In the genomic region with DNA sequence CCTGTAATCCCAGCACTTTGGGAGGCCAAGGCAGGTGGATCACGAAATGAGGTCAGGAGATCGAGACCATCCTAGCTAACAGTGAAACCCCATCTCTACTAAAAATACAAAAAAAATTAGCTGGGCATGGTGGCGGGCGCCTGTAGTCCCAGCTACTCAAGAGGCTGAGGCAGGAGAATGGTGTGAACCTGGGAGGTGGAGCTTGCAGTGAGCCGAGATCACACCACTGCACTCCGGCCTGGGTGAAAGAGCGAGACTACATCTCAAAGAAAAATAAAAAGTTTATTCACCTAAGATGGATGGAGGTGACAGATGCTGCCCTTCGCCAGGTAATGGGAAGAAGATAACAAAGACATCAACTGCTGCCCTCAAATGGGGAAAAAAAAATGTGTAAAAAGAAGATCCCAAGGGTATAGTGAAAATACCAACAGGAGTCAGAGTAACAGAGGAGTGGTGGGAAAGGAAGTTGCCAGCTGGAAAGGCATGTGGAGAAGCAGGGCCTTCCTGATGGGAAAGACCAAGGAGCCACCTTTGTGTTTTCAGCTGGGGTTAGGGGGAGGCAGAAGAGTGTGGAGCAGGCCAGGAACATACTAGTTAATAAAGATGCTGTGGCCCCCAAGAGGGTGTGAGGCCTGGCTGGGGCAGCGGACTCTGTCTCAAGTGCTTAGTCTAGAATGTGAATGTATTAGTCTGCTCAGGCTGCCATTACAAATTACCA, we compare ENCODE assay signal across 7 cellular contexts. TPM values are rescaled to one million over a fixed set of nuclear protein-coding genes. Genes with fewer than 3 reads are reported as not detected.
DNase-seq lines count a peak whose midpoint lies in the region; ATAC-seq and TF ChIP-seq lines count a peak whose summit lies in the region.
"Not testable (repeated sequence)": the region's sequence is repeated elsewhere in the genome, so short reads cannot be mapped to it uniquely, and the experiment has no call there.

No MANE protein-coding gene starts in this region.

- H3K4me1 ChIP-seq in CD8-positive, alpha-beta memory T cell (ENCODE audit: insufficient read depth, low read length), result peaks cover 11% of the 10 kb centered on the region

- peaks cover 0 to 50% (median 3%) of the 10 kb centered on the region in 3 donors for H3K36me3 Mint-ChIP-seq in CD8-positive, alpha-beta memory T cell
- not testable (repeated sequence) for H3K36me3 Mint-ChIP-seq in activated T-cell treated with anti-CD3 and anti-CD28 coated beads, Interleukin-2, amount 50 U/mL, for 72 hours (ENCODE audit: insufficient read depth in 2 of 2); glutamatergic neuron (ENCODE audit: unreplicated experiment)
- peaks cover 37% of the 10 kb centered on the region for H3K36me3 Mint-ChIP-seq in brain
- peaks cover 17% of the 10 kb centered on the region for H3K36me3 Mint-ChIP-seq in osteocyte (ENCODE audit: unreplicated experiment)
- H3K36me3 Mint-ChIP-seq in stimulated activated naive B cell treated with anti-CD40 and anti-IgM and Interleukin-4, amounts not matched to agents 10 μg/mL and 1 μg/mL and 100 μg/mL, for 72 hours, result peaks cover 18 to 39% of the 10 kb centered on the region in 2 donors

- CTCF ChIA-PET in CD8-positive, alpha-beta memory T cell (lab: Charles Lee), result interaction anchor here (1.4 kb wide), 1 partner anchor 10 kb away, joined by 3 read pairs; no protein-coding TSS in a partner anchor
- CTCF ChIA-PET in RWPE1 (lab: Yijun Ruan, JAX), result not testable (repeated sequence)

- not testable (repeated sequence) for H3K27ac ChIP-seq in CD8-positive, alpha-beta memory T cell (ENCODE audit: low read depth, low read length)
- peak overlapping the region; percentile 4; the same call in 1 of the 2 replicates for H3K27ac ChIP-seq in RWPE1

- not testable (repeated sequence) for H3K4me3 ChIP-seq in CD8-positive, alpha-beta memory T cell (ENCODE audit: low read length)

- H3K36me3 ChIP-seq in CD8-positive, alpha-beta memory T cell (ENCODE audit: insufficient read depth, low read length), result peaks cover 15% of the 10 kb centered on the region

- not testable (repeated sequence) for DNase-seq in CD8-positive, alpha-beta memory T cell; RWPE1 (ENCODE audit: low spot score); activated T-cell treated with anti-CD3 and anti-CD28 coated beads, Interleukin-2, amount 50 U/mL, for 72 hours; glutamatergic neuron; osteocyte (ENCODE audit: extremely low spot score, unreplicated experiment); stimulated activated naive B cell treated with anti-CD40 and anti-IgM and Interleukin-4, amounts not matched to agents 10 μg/mL and 1 μg/mL and 100 μg/mL, for 72 hours

- not testable (repeated sequence) for H3K27me3 ChIP-seq in CD8-positive, alpha-beta memory T cell (ENCODE audit: insufficient read depth, low read length, poor library complexity, severe bottlenecking)

- not testable (repeated sequence) for ATAC-seq in activated T-cell treated with anti-CD3 and anti-CD28 coated beads, Interleukin-2, amount 50 U/mL, for 72 hours (replicated peaks in 1 of 2); stimulated activated naive B cell treated with anti-CD40 and anti-IgM and Interleukin-4, amounts not matched to agents 10 μg/mL and 1 μg/mL and 100 μg/mL, for 72 hours (replicated peaks)

- not testable (repeated sequence) for H3K27me3 Mint-ChIP-seq in CD8-positive, alpha-beta memory T cell; activated T-cell treated with anti-CD3 and anti-CD28 coated beads, Interleukin-2, amount 50 U/mL, for 72 hours (ENCODE audit: low read depth); brain; glutamatergic neuron (ENCODE audit: unreplicated experiment); osteocyte (ENCODE audit: unreplicated experiment); stimulated activated naive B cell treated with anti-CD40 and anti-IgM and Interleukin-4, amounts not matched to agents 10 μg/mL and 1 μg/mL and 100 μg/mL, for 72 hours

- peak overlapping the region in 1 of 7 donors; percentile 43 for H3K4me3 Mint-ChIP-seq in CD8-positive, alpha-beta memory T cell
- not testable (repeated sequence) for H3K4me3 Mint-ChIP-seq in activated T-cell treated with anti-CD3 and anti-CD28 coated beads, Interleukin-2, amount 50 U/mL, for 72 hours; glutamatergic neuron (ENCODE audit: unreplicated experiment); osteocyte (ENCODE audit: unreplicated experiment); stimulated activated naive B cell treated with anti-CD40 and anti-IgM and Interleukin-4, amounts not matched to agents 10 μg/mL and 1 μg/mL and 100 μg/mL, for 72 hours
- H3K4me3 Mint-ChIP-seq in brain, result peak overlapping the region in 1 of 5 experiments; percentile 11

- H3K4me1 Mint-ChIP-seq in CD8-positive, alpha-beta memory T cell, result peaks cover 13 to 27% (median 17%) of the 10 kb centered on the region in 3 donors
- peaks cover 25% of the 10 kb centered on the region for H3K4me1 Mint-ChIP-seq in activated T-cell treated with anti-CD3 and anti-CD28 coated beads, Interleukin-2, amount 50 U/mL, for 72 hours (ENCODE audit: low read depth)
- H3K4me1 Mint-ChIP-seq in brain, result peaks cover 19% of the 10 kb centered on the region
- peaks cover 14% of the 10 kb centered on the region for H3K4me1 Mint-ChIP-seq in glutamatergic neuron (ENCODE audit: low read depth, unreplicated experiment)
- H3K4me1 Mint-ChIP-seq in osteocyte (ENCODE audit: unreplicated experiment), result peaks cover 16% of the 10 kb centered on the region
- peaks cover 20 to 43% of the 10 kb centered on the region in 2 donors for H3K4me1 Mint-ChIP-seq in stimulated activated naive B cell treated with anti-CD40 and anti-IgM and Interleukin-4, amounts not matched to agents 10 μg/mL and 1 μg/mL and 100 μg/mL, for 72 hours

- POLR2A ChIA-PET in CD8-positive, alpha-beta memory T cell (lab: Charles Lee), result interaction anchor here (0.6 kb wide), 1 partner anchor 23 kb away, joined by 3 read pairs; no protein-coding TSS in a partner anchor
- POLR2A ChIA-PET in RWPE1 (lab: Yijun Ruan, JAX; ENCODE audit: low non-redundant PET), result not testable (repeated sequence)

- H3K27ac Mint-ChIP-seq in CD8-positive, alpha-beta memory T cell, result peak overlapping the region in 5 of 8 donors; percentile 6 to 72 (median 57)
- peak overlapping the region; percentile 55 for H3K27ac Mint-ChIP-seq in activated T-cell treated with anti-CD3 and anti-CD28 coated beads, Interleukin-2, amount 50 U/mL, for 72 hours
- H3K27ac Mint-ChIP-seq in brain (peak overlapping the region in 3 of 5 experiments; percentile 28 to 91 (median 62)), glutamatergic neuron (ENCODE audit: unreplicated experiment) (peak overlapping the region; percentile 19), osteocyte (ENCODE audit: unreplicated experiment) (peak overlapping the region; percentile 12)
- peak overlapping the region; percentile 74 for H3K27ac Mint-ChIP-seq in stimulated activated naive B cell treated with anti-CD40 and anti-IgM and Interleukin-4, amounts not matched to agents 10 μg/mL and 1 μg/mL and 100 μg/mL, for 72 hours

- not testable (repeated sequence) for H3K9me3 Mint-ChIP-seq in CD8-positive, alpha-beta memory T cell; activated T-cell treated with anti-CD3 and anti-CD28 coated beads, Interleukin-2, amount 50 U/mL, for 72 hours; brain; glutamatergic neuron (ENCODE audit: unreplicated experiment); osteocyte (ENCODE audit: unreplicated experiment); stimulated activated naive B cell treated with anti-CD40 and anti-IgM and Interleukin-4, amounts not matched to agents 10 μg/mL and 1 μg/mL and 100 μg/mL, for 72 hours

- not testable (repeated sequence) for H3K9me3 ChIP-seq in CD8-positive, alpha-beta memory T cell (ENCODE audit: low read length)

- TF ChIP-seq CTCF in RWPE1 (conservative IDR thresholded peaks at IDR 0.05; ENCODE audit: low read depth); brain (conservative IDR thresholded peaks at IDR 0.05); glutamatergic neuron (IDR thresholded peaks at IDR 0.05; ENCODE audit: partially characterized antibody, unreplicated experiment); osteocyte (IDR thresholded peaks at IDR 0.05): not testable (repeated sequence)

RNA-seq across cellular contexts. Expression of gene MRPL40, which starts 4.3 kb away (rescaled TPM):
- 10 to 100 TPM; 47.7 to 48.6 TPM for total RNA-seq in CD8-positive, alpha-beta memory T cell
- polyA plus RNA-seq in CD8-positive, alpha-beta memory T cell, result 62.4 TPM
- total RNA-seq in activated T-cell treated with anti-CD3 and anti-CD28 coated beads, Interleukin-2, amount 50 U/mL, for 72 hours, result 10 to 100 TPM; 27.1 to 27.2 TPM
- polyA plus RNA-seq in brain (ENCODE audit: insufficient read depth, low read depth, low replicate concordance), result 25.4 TPM
- 24.4 TPM for total RNA-seq in glutamatergic neuron (ENCODE audit: unreplicated experiment)
- total RNA-seq in osteocyte, result 24.2 and 29.6 TPM in 2 replicates

RNA-seq across cellular contexts. Expression of gene HIRA, which starts 5.1 kb away (rescaled TPM):
- 10 to 100 TPM; 38.5 to 44.8 TPM for total RNA-seq in CD8-positive, alpha-beta memory T cell
- 4.6 TPM for polyA plus RNA-seq in CD8-positive, alpha-beta memory T cell
- 10 to 100 TPM; 30.7 to 36.6 TPM for total RNA-seq in activated T-cell treated with anti-CD3 and anti-CD28 coated beads, Interleukin-2, amount 50 U/mL, for 72 hours
- 25.7 TPM for polyA plus RNA-seq in brain (ENCODE audit: insufficient read depth, low read depth, low replicate concordance)
- total RNA-seq in glutamatergic neuron (ENCODE audit: unreplicated experiment) (51.0 TPM), osteocyte (33.2 and 33.8 TPM in 2 replicates)

RNA-seq across cellular contexts. Expression of gene C22orf39, which starts 10.9 kb away (rescaled TPM):
- 10 to 100 TPM; 24.4 to 27.7 TPM for total RNA-seq in CD8-positive, alpha-beta memory T cell
- polyA plus RNA-seq in CD8-positive, alpha-beta memory T cell, result 59.9 TPM
- total RNA-seq in activated T-cell treated with anti-CD3 and anti-CD28 coated beads, Interleukin-2, amount 50 U/mL, for 72 hours, result 10 to 100 TPM; 34.3 to 40.6 TPM
- polyA plus RNA-seq in brain (ENCODE audit: insufficient read depth, low read depth, low replicate concordance), result 60.8 TPM
- total RNA-seq in glutamatergic neuron (ENCODE audit: unreplicated experiment) (47.7 TPM), osteocyte (29.0 and 30.1 TPM in 2 replicates)

RNA-seq across cellular contexts. Expression of gene UFD1, which starts 42.4 kb away (rescaled TPM):
- 10 to 100 TPM; 87.3 to 88.8 TPM for total RNA-seq in CD8-positive, alpha-beta memory T cell
- polyA plus RNA-seq in CD8-positive, alpha-beta memory T cell, result 82.7 TPM
- total RNA-seq in activated T-cell treated with anti-CD3 and anti-CD28 coated beads, Interleukin-2, amount 50 U/mL, for 72 hours, result 10 to 100 TPM; 68.3 to 78.6 TPM
- polyA plus RNA-seq in brain (ENCODE audit: insufficient read depth, low read depth, low replicate concordance), result 81.0 TPM
- total RNA-seq in glutamatergic neuron (ENCODE audit: unreplicated experiment) (48.0 TPM), osteocyte (72.5 and 74.9 TPM in 2 replicates)

RNA-seq across cellular contexts. Expression of gene CDC45, which starts 43.1 kb away (rescaled TPM):
- total RNA-seq in CD8-positive, alpha-beta memory T cell, result 100 to 1,000 TPM in 1 of 2 experiments, 10 to 100 TPM in 1; 99.0 to 101 TPM
- 0.17 TPM for polyA plus RNA-seq in CD8-positive, alpha-beta memory T cell
- 100 to 1,000 TPM; 119 to 144 TPM for total RNA-seq in activated T-cell treated with anti-CD3 and anti-CD28 coated beads, Interleukin-2, amount 50 U/mL, for 72 hours
- polyA plus RNA-seq in brain (ENCODE audit: insufficient read depth, low read depth, low replicate concordance), result 21.5 TPM
- total RNA-seq in glutamatergic neuron (ENCODE audit: unreplicated experiment) (3.5 TPM), osteocyte (3.0 and 3.7 TPM in 2 replicates)

Comparison
In these comparisons a context has a peak if more than half of its experiments do, and no peak if none do; other contexts are left out.
1. H3K27ac Mint-ChIP-seq: peak in every context shown above with its lines; median percentile 74 in stimulated activated naive B cell treated with anti-CD40 and anti-IgM and Interleukin-4, amounts not matched to agents 10 μg/mL and 1 μg/mL and 100 μg/mL, for 72 hours; 62 in brain; 57 in CD8-positive, alpha-beta memory T cell; 55 in activated T-cell treated with anti-CD3 and anti-CD28 coated beads, Interleukin-2, amount 50 U/mL, for 72 hours; 19 in glutamatergic neuron; 12 in osteocyte.